Comparison of ENCODE assay signal across 27 cellular contexts in genomic region chr7:134802762-134803161, GRCh38.
"Had no signal": no experiment of that assay in that cellular context is flagged by ENCODE, and none has a peak within 500 bp of the region (broad histone marks: within the 10 kb centered on the region; RNA-seq: fewer than 3 reads in every experiment).

No MANE protein-coding gene starts in this region.

- H3K9me3 Mint-ChIP-seq: stimulated activated naive CD8-positive, alpha-beta T cell treated with anti-CD3 and anti-CD28 coated beads, Interleukin-15, amount 100 ng/mL, for 72 hours had no signal

- H3K4me1 Mint-ChIP-seq: stimulated activated naive B cell treated with anti-CD40 and anti-IgM and Interleukin-4, amounts not matched to agents 10 μg/mL and 1 μg/mL and 100 μg/mL, for 72 hours; stimulated activated naive CD8-positive, alpha-beta T cell treated with anti-CD3 and anti-CD28 coated beads, Interleukin-15, amount 100 ng/mL, for 72 hours had no signal

- H3K4me3 Mint-ChIP-seq: naive B cell; nephron; stimulated activated naive B cell treated with anti-CD40 and anti-IgM and Interleukin-4, amounts not matched to agents 10 μg/mL and 1 μg/mL and 100 μg/mL, for 72 hours; stimulated activated naive CD8-positive, alpha-beta T cell treated with anti-CD3 and anti-CD28 coated beads, Interleukin-15, amount 100 ng/mL, for 72 hours had no signal

- H3K36me3 ChIP-seq: right lobe of liver, spleen, transverse colon had no signal

- H3K27ac Mint-ChIP-seq: nephron; stimulated activated naive B cell treated with anti-CD40 and anti-IgM and Interleukin-4, amounts not matched to agents 10 μg/mL and 1 μg/mL and 100 μg/mL, for 72 hours; stimulated activated naive CD8-positive, alpha-beta T cell treated with anti-CD3 and anti-CD28 coated beads, Interleukin-15, amount 100 ng/mL, for 72 hours had no signal

- H3K36me3 Mint-ChIP-seq: naive B cell had no signal

- H3K9me3 ChIP-seq: esophagus muscularis mucosa, gastroesophageal sphincter, psoas muscle, right lobe of liver, spleen, testis, transverse colon had no signal

- H3K4me3 ChIP-seq: dorsolateral prefrontal cortex, esophagus muscularis mucosa, gastroesophageal sphincter, hepatocyte, lung, psoas muscle, right lobe of liver, spleen, testis, transverse colon had no signal

- H3K27ac ChIP-seq: dorsolateral prefrontal cortex, epithelial cell of prostate, hepatocyte, psoas muscle, right lobe of liver, spleen, testis had no signal

- H3K27me3 Mint-ChIP-seq: naive B cell; stimulated activated naive B cell treated with anti-CD40 and anti-IgM and Interleukin-4, amounts not matched to agents 10 μg/mL and 1 μg/mL and 100 μg/mL, for 72 hours; stimulated activated naive CD8-positive, alpha-beta T cell treated with anti-CD3 and anti-CD28 coated beads, Interleukin-15, amount 100 ng/mL, for 72 hours had no signal

- ATAC-seq: gastroesophageal sphincter; left cardiac atrium; left ventricle myocardium superior; psoas muscle; right lobe of liver; stimulated activated naive B cell treated with anti-CD40 and anti-IgM and Interleukin-4, amounts not matched to agents 10 μg/mL and 1 μg/mL and 100 μg/mL, for 72 hours; stimulated activated naive CD8-positive, alpha-beta T cell treated with anti-CD3 and anti-CD28 coated beads, Interleukin-15, amount 100 ng/mL, for 72 hours had no signal

- H3K4me1 ChIP-seq: psoas muscle, right lobe of liver had no signal

- H3K27me3 ChIP-seq: dorsolateral prefrontal cortex, esophagus muscularis mucosa, gastroesophageal sphincter, hepatocyte, right lobe of liver, spleen, testis, transverse colon had no signal

- DNase-seq: cortex of kidney; dorsolateral prefrontal cortex; effector memory CD4-positive, alpha-beta T cell; foreskin fibroblast; kidney; left cardiac atrium; left ventricle myocardium superior; mesendoderm; naive B cell; occipital lobe; psoas muscle; retina; right lobe of liver; spleen; stimulated activated CD4-positive, alpha-beta T cell treated with anti-CD3 and anti-CD28 coated beads, Interleukin-15, amount 100 ng/mL, for 24 hours; stimulated activated CD4-positive, alpha-beta T cell treated with anti-CD3 and anti-CD28 coated beads, Interleukin-1b, Interleukin-23, amount 100 ng/mL, for 48 hours; stimulated activated CD4-positive, alpha-beta T cell treated with anti-CD3 and anti-CD28 coated beads, Interleukin-4, amount 100 ng/mL, for 4 hours; stimulated activated naive B cell treated with anti-CD40 and anti-IgM and Interleukin-4, amounts not matched to agents 10 μg/mL and 1 μg/mL and 100 μg/mL, for 72 hours; stimulated activated naive CD8-positive, alpha-beta T cell treated with anti-CD3 and anti-CD28 coated beads, Interleukin-15, amount 100 ng/mL, for 72 hours; testis; transverse colon had no signal
